In the genomic region with DNA sequence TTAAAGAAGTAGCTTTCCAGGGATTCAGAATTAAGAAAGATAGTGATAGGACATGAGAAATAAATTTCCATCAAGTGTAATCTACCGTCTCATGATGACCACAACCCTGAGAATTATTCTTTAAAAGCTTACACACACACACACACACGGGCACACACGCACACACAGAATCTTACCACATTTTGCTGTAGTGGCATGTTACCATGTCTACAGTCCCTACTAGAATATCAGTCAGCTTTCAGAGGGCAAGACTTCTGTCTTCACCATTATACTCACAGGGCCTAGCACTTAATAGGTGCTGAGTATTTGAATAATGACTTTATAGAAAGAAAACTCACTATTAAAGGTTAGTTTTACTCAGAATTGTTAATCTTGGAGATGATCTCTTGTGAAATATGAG, we compare ENCODE assay signal across 23 cellular contexts.
"Had no signal": no experiment of that assay in that cellular context is flagged by ENCODE, and none has a peak within 500 bp of the region (broad histone marks: within the 10 kb centered on the region; RNA-seq: fewer than 3 reads in every experiment).

No MANE protein-coding gene starts in this region.

- DNase-seq: dermis blood vessel endothelial cell; effector memory CD4-positive, alpha-beta T cell; foreskin keratinocyte; heart left ventricle; kidney; natural killer cell; occipital lobe; ovary; posterior cingulate gyrus; psoas muscle; right cardiac atrium; sigmoid colon; stimulated activated CD4-positive, alpha-beta T cell treated with anti-CD3 and anti-CD28 coated beads, Interleukin-2, amount 100 ng/mL, for 24 hours; stimulated activated CD4-positive, alpha-beta T cell treated with anti-CD3 and anti-CD28 coated beads, Interleukin-4, amount 100 ng/mL, for 24 hours; transverse colon; upper lobe of right lung; uterus had no signal

- H3K36me3 Mint-ChIP-seq: natural killer cell had no signal

- H3K27me3 Mint-ChIP-seq: memory B cell; stimulated activated memory B cell treated with anti-CD40 and anti-IgM and Interleukin-4, amounts not matched to agents 10 μg/mL and 1 μg/mL and 100 μg/mL, for 72 hours; stimulated activated naive CD8-positive, alpha-beta T cell treated with anti-CD3 and anti-CD28 coated beads, Interleukin-15, Interleukin-2, amounts not matched to agents 100 ng/mL and 50 ng/mL, for 24 hours had no signal

- H3K27ac Mint-ChIP-seq: memory B cell; natural killer cell; stimulated activated memory B cell treated with anti-CD40 and anti-IgM and Interleukin-4, amounts not matched to agents 10 μg/mL and 1 μg/mL and 100 μg/mL, for 72 hours; stimulated activated naive CD8-positive, alpha-beta T cell treated with anti-CD3 and anti-CD28 coated beads, Interleukin-15, Interleukin-2, amounts not matched to agents 100 ng/mL and 50 ng/mL, for 24 hours had no signal

- ATAC-seq: foreskin keratinocyte; gastroesophageal sphincter; heart left ventricle; left lobe of liver; natural killer cell; psoas muscle; right cardiac atrium; stimulated activated memory B cell treated with anti-CD40 and anti-IgM and Interleukin-4, amounts not matched to agents 10 μg/mL and 1 μg/mL and 100 μg/mL, for 72 hours; upper lobe of right lung had no signal

- H3K4me1 Mint-ChIP-seq: stimulated activated memory B cell treated with anti-CD40 and anti-IgM and Interleukin-4, amounts not matched to agents 10 μg/mL and 1 μg/mL and 100 μg/mL, for 72 hours had no signal

- FAIRE-seq: endothelial cell of umbilical vein had no signal

- H3K9me3 Mint-ChIP-seq: memory B cell; natural killer cell; stimulated activated memory B cell treated with anti-CD40 and anti-IgM and Interleukin-4, amounts not matched to agents 10 μg/mL and 1 μg/mL and 100 μg/mL, for 72 hours; stimulated activated naive CD8-positive, alpha-beta T cell treated with anti-CD3 and anti-CD28 coated beads, Interleukin-15, Interleukin-2, amounts not matched to agents 100 ng/mL and 50 ng/mL, for 24 hours had no signal

- H3K4me3 Mint-ChIP-seq: memory B cell; natural killer cell; stimulated activated memory B cell treated with anti-CD40 and anti-IgM and Interleukin-4, amounts not matched to agents 10 μg/mL and 1 μg/mL and 100 μg/mL, for 72 hours; stimulated activated naive CD8-positive, alpha-beta T cell treated with anti-CD3 and anti-CD28 coated beads, Interleukin-15, Interleukin-2, amounts not matched to agents 100 ng/mL and 50 ng/mL, for 24 hours had no signal
